ENCODE assay signal across 1 cellular context in the genomic region with DNA sequence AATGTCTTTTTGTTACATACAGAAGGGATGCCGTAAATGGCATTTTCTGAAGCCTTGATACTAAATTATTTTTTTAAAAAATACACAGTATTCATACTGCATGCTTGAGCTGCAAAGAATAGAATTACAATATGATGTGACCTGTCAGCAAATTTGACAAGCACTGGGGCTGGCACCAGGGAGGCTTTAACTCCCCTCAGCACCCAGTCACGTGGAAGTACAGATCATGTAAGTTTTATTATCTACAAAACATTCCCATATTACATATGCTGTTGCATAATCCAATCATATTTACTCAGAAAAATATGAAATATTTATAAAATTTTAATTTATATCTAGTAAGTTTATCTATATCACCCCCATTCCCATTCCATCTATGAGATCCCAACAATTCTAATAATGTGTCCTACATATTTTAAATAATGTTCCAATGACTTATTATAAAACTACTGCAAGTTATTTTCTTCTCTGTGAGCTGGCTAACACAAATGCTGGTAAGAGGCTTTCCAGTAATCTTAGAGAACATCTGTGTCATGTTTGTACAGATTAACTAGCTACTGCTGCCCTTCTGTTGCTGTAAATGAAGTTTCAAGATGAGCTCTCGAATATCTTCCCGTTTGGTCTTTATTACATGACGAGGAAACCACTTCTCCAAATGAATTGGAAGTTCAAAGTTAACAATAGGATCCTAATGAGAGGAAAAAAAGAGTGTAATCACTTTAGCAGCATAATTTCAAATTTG.
TF ChIP-seq lines count a peak whose summit lies in the region.

No MANE protein-coding gene starts in this region.

TF ChIP-seq in K562, 482 proteins besides CTCF, POLR2A, EP300 and RAD21 (continued from another document and continues in another):
- TF ChIP-seq, protein P1, sequence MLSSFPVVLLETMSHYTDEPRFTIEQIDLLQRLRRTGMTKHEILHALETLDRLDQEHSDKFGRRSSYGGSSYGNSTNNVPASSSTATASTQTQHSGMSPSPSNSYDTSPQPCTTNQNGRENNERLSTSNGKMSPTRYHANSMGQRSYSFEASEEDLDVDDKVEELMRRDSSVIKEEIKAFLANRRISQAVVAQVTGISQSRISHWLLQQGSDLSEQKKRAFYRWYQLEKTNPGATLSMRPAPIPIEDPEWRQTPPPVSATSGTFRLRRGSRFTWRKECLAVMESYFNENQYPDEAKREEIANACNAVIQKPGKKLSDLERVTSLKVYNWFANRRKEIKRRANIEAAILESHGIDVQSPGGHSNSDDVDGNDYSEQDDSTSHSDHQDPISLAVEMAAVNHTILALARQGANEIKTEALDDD (IDR thresholded peaks at IDR 0.05) = peak; percentile 75
- TF ChIP-seq, protein P2, sequence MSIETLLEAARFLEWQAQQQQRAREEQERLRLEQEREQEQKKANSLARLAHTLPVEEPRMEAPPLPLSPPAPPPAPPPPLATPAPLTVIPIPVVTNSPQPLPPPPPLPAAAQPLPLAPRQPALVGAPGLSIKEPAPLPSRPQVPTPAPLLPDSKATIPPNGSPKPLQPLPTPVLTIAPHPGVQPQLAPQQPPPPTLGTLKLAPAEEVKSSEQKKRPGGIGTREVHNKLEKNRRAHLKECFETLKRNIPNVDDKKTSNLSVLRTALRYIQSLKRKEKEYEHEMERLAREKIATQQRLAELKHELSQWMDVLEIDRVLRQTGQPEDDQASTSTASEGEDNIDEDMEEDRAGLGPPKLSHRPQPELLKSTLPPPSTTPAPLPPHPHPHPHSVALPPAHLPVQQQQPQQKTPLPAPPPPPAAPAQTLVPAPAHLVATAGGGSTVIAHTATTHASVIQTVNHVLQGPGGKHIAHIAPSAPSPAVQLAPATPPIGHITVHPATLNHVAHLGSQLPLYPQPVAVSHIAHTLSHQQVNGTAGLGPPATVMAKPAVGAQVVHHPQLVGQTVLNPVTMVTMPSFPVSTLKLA (conservative IDR thresholded peaks at IDR 0.05) = peak in 1 of 2 experiments; percentile 42; a peak in 1 of 4 replicates
- TF ChIP-seq, protein P3, sequence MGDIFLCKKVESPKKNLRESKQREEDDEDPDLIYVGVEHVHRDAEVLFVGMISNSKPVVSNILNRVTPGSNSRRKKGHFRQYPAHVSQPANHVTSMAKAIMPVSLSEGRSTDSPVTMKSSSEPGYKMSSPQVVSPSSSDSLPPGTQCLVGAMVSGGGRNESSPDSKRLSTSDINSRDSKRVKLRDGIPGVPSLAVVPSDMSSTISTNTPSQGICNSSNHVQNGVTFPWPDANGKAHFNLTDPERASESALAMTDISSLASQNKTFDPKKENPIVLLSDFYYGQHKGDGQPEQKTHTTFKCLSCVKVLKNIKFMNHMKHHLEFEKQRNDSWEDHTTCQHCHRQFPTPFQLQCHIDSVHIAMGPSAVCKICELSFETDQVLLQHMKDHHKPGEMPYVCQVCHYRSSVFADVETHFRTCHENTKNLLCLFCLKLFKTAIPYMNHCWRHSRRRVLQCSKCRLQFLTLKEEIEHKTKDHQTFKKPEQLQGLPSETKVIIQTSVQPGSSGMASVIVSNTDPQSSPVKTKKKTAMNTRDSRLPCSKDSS (IDR thresholded peaks at IDR 0.05; ENCODE audit: low read depth, partially characterized antibody) = no peak
- TF ChIP-seq TEAD4 (IDR thresholded peaks at IDR 0.05; ENCODE audit: low read length) (peak; percentile 89), TEAD4 (CRISPR knock-in tag; IDR thresholded peaks at IDR 0.05; ENCODE audit: borderline replicate concordance) (no peak), SPI1 (IDR thresholded peaks at IDR 0.05; ENCODE audit: borderline replicate concordance, low read depth, low read length) (no peak), SMARCA4 (IDR thresholded peaks at IDR 0.05) (peak; percentile 87), POLR2AphosphoS5 (IDR thresholded peaks at IDR 0.05; ENCODE audit: control insufficient read depth, insufficient read depth, low read depth, low read length) (peak; percentile 59; the same call in 1 of the 2 replicates), RAD51 (IDR thresholded peaks at IDR 0.05; ENCODE audit: borderline replicate concordance, low read depth) (peak; percentile 46; the same call in 1 of the 2 replicates), SIX5 (IDR thresholded peaks at IDR 0.05; ENCODE audit: borderline replicate concordance in 1 of 2, insufficient read depth in 1 of 2, low read depth in 1 of 2, low read length in 2 of 2) (no peak), SMARCC2 (IDR thresholded peaks at IDR 0.05; ENCODE audit: low read depth) (peak; percentile 33; the same call in 1 of the 2 replicates), TAL1 (IDR thresholded peaks at IDR 0.05) (peak; percentile 88), C11orf30 (IDR thresholded peaks at IDR 0.05; ENCODE audit: low read depth) (peak; percentile 82), TRIM24 (IDR thresholded peaks at IDR 0.05) (peak in 1 of 2 experiments; percentile 37; a peak in 1 of 4 replicates), CEBPG (CRISPR knock-in tag; IDR thresholded peaks at IDR 0.05) (no peak), CEBPG (tag; conservative IDR thresholded peaks at IDR 0.05 in 1 of 2, IDR thresholded peaks at IDR 0.05 in 1 of 2) (0 out of 4 replicates have a peak, but pooled peaks of 1 of the 2 experiments have one; percentile 17), PML (IDR thresholded peaks at IDR 0.05; ENCODE audit: low read length) (peak; percentile 61), MAFK (IDR thresholded peaks at IDR 0.05; ENCODE audit: low read length) (peak; percentile 56; the same call in 1 of the 2 replicates), ZNF384 (IDR thresholded peaks at IDR 0.05; ENCODE audit: low read depth, low read length) (no peak), TCF3 (CRISPR knock-in tag; IDR thresholded peaks at IDR 0.05) (peak; percentile 86), MTA2 (IDR thresholded peaks at IDR 0.05; ENCODE audit: low read depth) (peak; percentile 71), NCOR1 (IDR thresholded peaks at IDR 0.05) (peak; percentile 75), LEF1 (IDR thresholded peaks at IDR 0.05) (peak; percentile 63), RCOR1 (IDR thresholded peaks at IDR 0.05; ENCODE audit: borderline replicate concordance in 1 of 2, low read depth in 2 of 2, low read length in 2 of 2) (peak in 1 of 2 experiments; percentile 13; a peak in 1 of 4 replicates), CBFA2T3 (IDR thresholded peaks at IDR 0.05) (peak; percentile 86), STAT5A (IDR thresholded peaks at IDR 0.05; ENCODE audit: borderline replicate concordance, low read length) (peak; percentile 61; the same call in 1 of the 2 replicates)
- TF ChIP-seq, protein P4, sequence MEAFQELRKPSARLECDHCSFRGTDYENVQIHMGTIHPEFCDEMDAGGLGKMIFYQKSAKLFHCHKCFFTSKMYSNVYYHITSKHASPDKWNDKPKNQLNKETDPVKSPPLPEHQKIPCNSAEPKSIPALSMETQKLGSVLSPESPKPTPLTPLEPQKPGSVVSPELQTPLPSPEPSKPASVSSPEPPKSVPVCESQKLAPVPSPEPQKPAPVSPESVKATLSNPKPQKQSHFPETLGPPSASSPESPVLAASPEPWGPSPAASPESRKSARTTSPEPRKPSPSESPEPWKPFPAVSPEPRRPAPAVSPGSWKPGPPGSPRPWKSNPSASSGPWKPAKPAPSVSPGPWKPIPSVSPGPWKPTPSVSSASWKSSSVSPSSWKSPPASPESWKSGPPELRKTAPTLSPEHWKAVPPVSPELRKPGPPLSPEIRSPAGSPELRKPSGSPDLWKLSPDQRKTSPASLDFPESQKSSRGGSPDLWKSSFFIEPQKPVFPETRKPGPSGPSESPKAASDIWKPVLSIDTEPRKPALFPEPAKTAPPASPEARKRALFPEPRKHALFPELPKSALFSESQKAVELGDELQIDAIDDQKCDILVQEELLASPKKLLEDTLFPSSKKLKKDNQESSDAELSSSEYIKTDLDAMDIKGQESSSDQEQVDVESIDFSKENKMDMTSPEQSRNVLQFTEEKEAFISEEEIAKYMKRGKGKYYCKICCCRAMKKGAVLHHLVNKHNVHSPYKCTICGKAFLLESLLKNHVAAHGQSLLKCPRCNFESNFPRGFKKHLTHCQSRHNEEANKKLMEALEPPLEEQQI (IDR thresholded peaks at IDR 0.05) = peak; percentile 35; the same call in 1 of the 2 replicates
- TF ChIP-seq, protein P5, sequence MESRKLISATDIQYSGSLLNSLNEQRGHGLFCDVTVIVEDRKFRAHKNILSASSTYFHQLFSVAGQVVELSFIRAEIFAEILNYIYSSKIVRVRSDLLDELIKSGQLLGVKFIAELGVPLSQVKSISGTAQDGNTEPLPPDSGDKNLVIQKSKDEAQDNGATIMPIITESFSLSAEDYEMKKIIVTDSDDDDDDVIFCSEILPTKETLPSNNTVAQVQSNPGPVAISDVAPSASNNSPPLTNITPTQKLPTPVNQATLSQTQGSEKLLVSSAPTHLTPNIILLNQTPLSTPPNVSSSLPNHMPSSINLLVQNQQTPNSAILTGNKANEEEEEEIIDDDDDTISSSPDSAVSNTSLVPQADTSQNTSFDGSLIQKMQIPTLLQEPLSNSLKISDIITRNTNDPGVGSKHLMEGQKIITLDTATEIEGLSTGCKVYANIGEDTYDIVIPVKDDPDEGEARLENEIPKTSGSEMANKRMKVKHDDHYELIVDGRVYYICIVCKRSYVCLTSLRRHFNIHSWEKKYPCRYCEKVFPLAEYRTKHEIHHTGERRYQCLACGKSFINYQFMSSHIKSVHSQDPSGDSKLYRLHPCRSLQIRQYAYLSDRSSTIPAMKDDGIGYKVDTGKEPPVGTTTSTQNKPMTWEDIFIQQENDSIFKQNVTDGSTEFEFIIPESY (CRISPR knock-in tag; IDR thresholded peaks at IDR 0.05) = no peak
- TF ChIP-seq, protein P6, sequence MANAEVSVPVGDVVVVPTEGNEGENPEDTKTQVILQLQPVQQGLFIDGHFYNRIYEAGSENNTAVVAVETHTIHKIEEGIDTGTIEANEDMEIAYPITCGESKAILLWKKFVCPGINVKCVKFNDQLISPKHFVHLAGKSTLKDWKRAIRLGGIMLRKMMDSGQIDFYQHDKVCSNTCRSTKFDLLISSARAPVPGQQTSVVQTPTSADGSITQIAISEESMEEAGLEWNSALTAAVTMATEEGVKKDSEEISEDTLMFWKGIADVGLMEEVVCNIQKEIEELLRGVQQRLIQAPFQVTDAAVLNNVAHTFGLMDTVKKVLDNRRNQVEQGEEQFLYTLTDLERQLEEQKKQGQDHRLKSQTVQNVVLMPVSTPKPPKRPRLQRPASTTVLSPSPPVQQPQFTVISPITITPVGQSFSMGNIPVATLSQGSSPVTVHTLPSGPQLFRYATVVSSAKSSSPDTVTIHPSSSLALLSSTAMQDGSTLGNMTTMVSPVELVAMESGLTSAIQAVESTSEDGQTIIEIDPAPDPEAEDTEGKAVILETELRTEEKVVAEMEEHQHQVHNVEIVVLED (CRISPR knock-in tag; IDR thresholded peaks at IDR 0.05) = no peak
- TF ChIP-seq, protein P7, sequence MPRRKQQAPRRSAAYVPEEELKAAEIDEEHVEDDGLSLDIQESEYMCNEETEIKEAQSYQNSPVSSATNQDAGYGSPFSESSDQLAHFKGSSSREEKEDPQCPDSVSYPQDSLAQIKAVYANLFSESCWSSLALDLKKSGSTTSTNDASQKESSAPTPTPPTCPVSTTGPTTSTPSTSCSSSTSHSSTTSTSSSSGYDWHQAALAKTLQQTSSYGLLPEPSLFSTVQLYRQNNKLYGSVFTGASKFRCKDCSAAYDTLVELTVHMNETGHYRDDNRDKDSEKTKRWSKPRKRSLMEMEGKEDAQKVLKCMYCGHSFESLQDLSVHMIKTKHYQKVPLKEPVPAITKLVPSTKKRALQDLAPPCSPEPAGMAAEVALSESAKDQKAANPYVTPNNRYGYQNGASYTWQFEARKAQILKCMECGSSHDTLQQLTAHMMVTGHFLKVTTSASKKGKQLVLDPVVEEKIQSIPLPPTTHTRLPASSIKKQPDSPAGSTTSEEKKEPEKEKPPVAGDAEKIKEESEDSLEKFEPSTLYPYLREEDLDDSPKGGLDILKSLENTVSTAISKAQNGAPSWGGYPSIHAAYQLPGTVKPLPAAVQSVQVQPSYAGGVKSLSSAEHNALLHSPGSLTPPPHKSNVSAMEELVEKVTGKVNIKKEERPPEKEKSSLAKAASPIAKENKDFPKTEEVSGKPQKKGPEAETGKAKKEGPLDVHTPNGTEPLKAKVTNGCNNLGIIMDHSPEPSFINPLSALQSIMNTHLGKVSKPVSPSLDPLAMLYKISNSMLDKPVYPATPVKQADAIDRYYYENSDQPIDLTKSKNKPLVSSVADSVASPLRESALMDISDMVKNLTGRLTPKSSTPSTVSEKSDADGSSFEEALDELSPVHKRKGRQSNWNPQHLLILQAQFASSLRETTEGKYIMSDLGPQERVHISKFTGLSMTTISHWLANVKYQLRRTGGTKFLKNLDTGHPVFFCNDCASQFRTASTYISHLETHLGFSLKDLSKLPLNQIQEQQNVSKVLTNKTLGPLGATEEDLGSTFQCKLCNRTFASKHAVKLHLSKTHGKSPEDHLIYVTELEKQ (CRISPR knock-in tag; IDR thresholded peaks at IDR 0.05) = no peak
- TF ChIP-seq, protein P8, sequence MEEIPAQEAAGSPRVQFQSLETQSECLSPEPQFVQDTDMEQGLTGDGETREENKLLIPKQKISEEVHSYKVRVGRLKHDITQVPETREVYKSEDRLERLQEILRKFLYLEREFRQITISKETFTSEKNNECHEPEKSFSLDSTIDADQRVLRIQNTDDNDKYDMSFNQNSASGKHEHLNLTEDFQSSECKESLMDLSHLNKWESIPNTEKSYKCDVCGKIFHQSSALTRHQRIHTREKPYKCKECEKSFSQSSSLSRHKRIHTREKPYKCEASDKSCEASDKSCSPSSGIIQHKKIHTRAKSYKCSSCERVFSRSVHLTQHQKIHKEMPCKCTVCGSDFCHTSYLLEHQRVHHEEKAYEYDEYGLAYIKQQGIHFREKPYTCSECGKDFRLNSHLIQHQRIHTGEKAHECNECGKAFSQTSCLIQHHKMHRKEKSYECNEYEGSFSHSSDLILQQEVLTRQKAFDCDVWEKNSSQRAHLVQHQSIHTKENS (CRISPR knock-in tag; IDR thresholded peaks at IDR 0.05) = no peak
- TF ChIP-seq, protein P9, sequence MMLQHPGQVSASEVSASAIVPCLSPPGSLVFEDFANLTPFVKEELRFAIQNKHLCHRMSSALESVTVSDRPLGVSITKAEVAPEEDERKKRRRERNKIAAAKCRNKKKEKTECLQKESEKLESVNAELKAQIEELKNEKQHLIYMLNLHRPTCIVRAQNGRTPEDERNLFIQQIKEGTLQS (IDR thresholded peaks at IDR 0.05) = peak; percentile 55; the same call in 1 of the 2 replicates
- TF ChIP-seq, protein P9 (CRISPR knock-in tag; conservative IDR thresholded peaks at IDR 0.05) = no peak
- TF ChIP-seq, protein P10, sequence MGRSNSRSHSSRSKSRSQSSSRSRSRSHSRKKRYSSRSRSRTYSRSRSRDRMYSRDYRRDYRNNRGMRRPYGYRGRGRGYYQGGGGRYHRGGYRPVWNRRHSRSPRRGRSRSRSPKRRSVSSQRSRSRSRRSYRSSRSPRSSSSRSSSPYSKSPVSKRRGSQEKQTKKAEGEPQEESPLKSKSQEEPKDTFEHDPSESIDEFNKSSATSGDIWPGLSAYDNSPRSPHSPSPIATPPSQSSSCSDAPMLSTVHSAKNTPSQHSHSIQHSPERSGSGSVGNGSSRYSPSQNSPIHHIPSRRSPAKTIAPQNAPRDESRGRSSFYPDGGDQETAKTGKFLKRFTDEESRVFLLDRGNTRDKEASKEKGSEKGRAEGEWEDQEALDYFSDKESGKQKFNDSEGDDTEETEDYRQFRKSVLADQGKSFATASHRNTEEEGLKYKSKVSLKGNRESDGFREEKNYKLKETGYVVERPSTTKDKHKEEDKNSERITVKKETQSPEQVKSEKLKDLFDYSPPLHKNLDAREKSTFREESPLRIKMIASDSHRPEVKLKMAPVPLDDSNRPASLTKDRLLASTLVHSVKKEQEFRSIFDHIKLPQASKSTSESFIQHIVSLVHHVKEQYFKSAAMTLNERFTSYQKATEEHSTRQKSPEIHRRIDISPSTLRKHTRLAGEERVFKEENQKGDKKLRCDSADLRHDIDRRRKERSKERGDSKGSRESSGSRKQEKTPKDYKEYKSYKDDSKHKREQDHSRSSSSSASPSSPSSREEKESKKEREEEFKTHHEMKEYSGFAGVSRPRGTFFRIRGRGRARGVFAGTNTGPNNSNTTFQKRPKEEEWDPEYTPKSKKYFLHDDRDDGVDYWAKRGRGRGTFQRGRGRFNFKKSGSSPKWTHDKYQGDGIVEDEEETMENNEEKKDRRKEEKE (IDR thresholded peaks at IDR 0.05; ENCODE audit: borderline replicate concordance in 1 of 2, control insufficient read depth in 1 of 2, low read depth in 2 of 2, low read length in 1 of 2) = no peak
